In the genomic region with DNA sequence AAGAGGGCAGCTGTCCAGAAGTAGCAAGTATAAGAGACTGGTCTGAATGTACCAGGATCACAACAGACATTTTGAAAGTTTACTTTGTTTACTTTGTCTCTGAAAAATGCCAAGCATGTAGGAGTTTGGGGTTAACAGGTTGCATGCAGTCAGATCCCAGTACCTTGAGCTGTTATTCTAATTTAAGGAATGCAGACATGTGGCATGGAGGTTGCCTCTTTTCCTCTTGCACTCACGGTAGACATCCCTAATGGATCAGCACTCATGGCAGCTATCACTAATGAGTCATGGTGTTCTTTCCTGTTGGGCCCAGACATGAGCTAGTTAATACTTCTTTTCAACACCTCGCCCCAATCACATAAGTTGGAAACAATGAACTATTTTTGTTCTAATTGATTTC, we compare ENCODE assay signal across 19 cellular contexts.
A peak's percentile ranks its signal among the peaks of the same experiment; 100 is the strongest.
DNase-seq lines count a peak whose midpoint lies in the region; ATAC-seq, FAIRE-seq and TF ChIP-seq lines count a peak whose summit lies in the region.
"Had no signal": no experiment of that assay in that cellular context is flagged by ENCODE, and none has a peak within 500 bp of the region (broad histone marks: within the 10 kb centered on the region; RNA-seq: fewer than 3 reads in every experiment).

No MANE protein-coding gene starts in this region.

- no peak overlapping the region for H2BK5ac ChIP-seq in mesenchymal stem cell (ENCODE audit: low read depth, low read length, poor library complexity, severe bottlenecking)

- FAIRE-seq in kidney (lab: Jason Lieb, UNC) (no peak), H54 (lab: Jason Lieb, UNC) (no peak)

- no peak overlapping the region for H3K4ac ChIP-seq in mesenchymal stem cell (ENCODE audit: low read depth in 1 of 2, low read length in 2 of 2)

- no TSS peak for BruUV-seq in OCI-LY7 (replicated peaks; lab: Mats Ljungman, UMichigan)

- TF ChIP-seq CTCF in OCI-LY7 (conservative IDR thresholded peaks at IDR 0.05; ENCODE audit: low read length), result no peak
- TF ChIP-seq CTCF in choroid plexus epithelial cell (conservative IDR thresholded peaks at IDR 0.05; ENCODE audit: low read depth, low read length), result no peak
- no peak for TF ChIP-seq CTCF in kidney (IDR thresholded peaks at IDR 0.05; ENCODE audit: borderline replicate concordance, extremely low read depth, insufficient read depth)

- H2AFZ ChIP-seq in ACC112 (ENCODE audit: low read length, unreplicated experiment), result no peak overlapping the region
- H2AFZ ChIP-seq in OCI-LY7 (ENCODE audit: low read length), result 0 out of 2 replicates have a peak overlapping the region, but pooled peaks have one; percentile 18
- no peak overlapping the region for H2AFZ ChIP-seq in mesenchymal stem cell (ENCODE audit: low read depth, low read length)

- no peak overlapping the region for H3K4me3 ChIP-seq in ACC112 (ENCODE audit: low read depth, low read length)
- H3K4me3 ChIP-seq in OCI-LY7 (ENCODE audit: low read depth, low read length, poor library complexity, severe bottlenecking), result no peak overlapping the region
- H3K4me3 ChIP-seq in choroid plexus epithelial cell (ENCODE audit: low read depth, low read length), result no peak overlapping the region
- no peak overlapping the region for H3K4me3 ChIP-seq in mesenchymal stem cell (ENCODE audit: insufficient read depth in 1 of 2, low read depth in 1 of 2, low read length in 2 of 2)
- no peak overlapping the region for H3K4me3 ChIP-seq in kidney (ENCODE audit: low read length in 2 of 2)
- H3K4me3 ChIP-seq: lower lobe of right lung, right atrium auricular region, upper lobe of left lung had no signal

- H4K8ac ChIP-seq in mesenchymal stem cell (ENCODE audit: low read length), result no peak overlapping the region

- H3K79me2 ChIP-seq in ACC112 (ENCODE audit: control insufficient read depth, insufficient read depth, low read length, unreplicated experiment) (peaks cover 72% of the 10 kb centered on the region), OCI-LY7 (ENCODE audit: insufficient read depth, low read depth, low read length) (no peaks in the 10 kb centered on the region)

- H3K9ac ChIP-seq in mesenchymal stem cell (ENCODE audit: low read length) (no peak overlapping the region), kidney (ENCODE audit: low read length in 2 of 2) (no peak overlapping the region)

- no peaks in the 10 kb centered on the region for H3K27me3 ChIP-seq in ACC112 (ENCODE audit: insufficient read depth, low read length)
- H3K27me3 ChIP-seq in mesenchymal stem cell (ENCODE audit: control insufficient read depth in 1 of 2, insufficient read depth in 1 of 2, low read length in 2 of 2), result no peaks in the 10 kb centered on the region
- H3K27me3 ChIP-seq: right atrium auricular region, upper lobe of left lung had no signal

- H3K36me3 ChIP-seq in ACC112 (ENCODE audit: insufficient read depth, low read length), result peaks cover 13% of the 10 kb centered on the region; the same call in 1 of the 2 replicates
- H3K36me3 ChIP-seq in OCI-LY7 (ENCODE audit: insufficient read depth, low read length), result no peaks in the 10 kb centered on the region
- peaks cover 7 to 18% of the 10 kb centered on the region in 2 experiments for H3K36me3 ChIP-seq in mesenchymal stem cell (ENCODE audit: control insufficient read depth in 1 of 2, insufficient read depth in 2 of 2, low read depth in 1 of 2, low read length in 2 of 2)
- H3K36me3 ChIP-seq in kidney (ENCODE audit: control insufficient read depth in 1 of 2, insufficient read depth in 2 of 2, low read length in 2 of 2), result no peaks in the 10 kb centered on the region
- H3K36me3 ChIP-seq: lower lobe of right lung, right atrium auricular region, upper lobe of left lung had no signal

- no peak overlapping the region for H4K91ac ChIP-seq in mesenchymal stem cell (ENCODE audit: low read length)

- H3K14ac ChIP-seq in mesenchymal stem cell (ENCODE audit: low read length in 2 of 2), result no peak overlapping the region

- intact Hi-C loops in OCI-LY7 (cut with micrococcal nuclease; ENCODE audit: unreplicated experiment), result no loop called here
- intact Hi-C loops in kidney (cut with DNase I), result loop anchor here (10.0 kb wide), 2 partner anchors 68 to 218 kb away; a partner anchor contains a TSS

- no peak for ATAC-seq in GM21529 (IDR thresholded peaks at IDR 0.05; ENCODE audit: unreplicated experiment)
- ATAC-seq: esophagus mucosa, lower lobe of right lung, T-helper 17 cell had no signal

- H3K27ac ChIP-seq in ACC112 (ENCODE audit: low read depth, low read length) (peak overlapping the region; percentile 97), OCI-LY7 (ENCODE audit: low read depth, low read length, poor library complexity, severe bottlenecking) (no peak overlapping the region), mesenchymal stem cell (ENCODE audit: low read length, poor library complexity, severe bottlenecking) (peak overlapping the region; percentile 31), kidney (ENCODE audit: low read depth in 2 of 2, low read length in 2 of 2) (no peak overlapping the region)
- H3K27ac ChIP-seq: lower lobe of right lung, right atrium auricular region, upper lobe of left lung had no signal

- H3K9me3 ChIP-seq in OCI-LY7 (ENCODE audit: low read length) (no peaks in the 10 kb centered on the region), mesenchymal stem cell (ENCODE audit: control insufficient read depth, low read length) (no peaks in the 10 kb centered on the region), kidney (ENCODE audit: control insufficient read depth in 1 of 2, low read length in 2 of 2) (no peaks in the 10 kb centered on the region)
- H3K9me3 ChIP-seq: lower lobe of right lung, right atrium auricular region, upper lobe of left lung had no signal

- H2BK15ac ChIP-seq in mesenchymal stem cell (ENCODE audit: low read depth, poor library complexity, severe bottlenecking), result no peak overlapping the region

- 0% methylated on average over 1 of the region's 2 CpGs for WGBS in mesenchymal stem cell

- DNase-seq in OCI-LY7 (ENCODE audit: low spot score), result no peak
- DNase-seq in choroid plexus epithelial cell (ENCODE audit: low read depth), result peak; percentile 48
- no peak for DNase-seq in mesenchymal stem cell
- no peak for DNase-seq in kidney
- no peak for DNase-seq in H54 (ENCODE audit: insufficient read length, low spot score)
- no peak for DNase-seq in DMS53 treated with DMSO at 0.1 percent for 48 hours (lab: John Stamatoyannopoulos, UW; ENCODE audit: unreplicated experiment)
- DNase-seq: cerebellar nuclear complex; hypothalamus; Karpas-422; lower lobe of right lung; NCI-H748 treated with DMSO at 0.1 percent for 48 hours; RPMI8226; stimulated activated CD4-positive, alpha-beta T cell treated with anti-CD3 and anti-CD28 coated beads, Interleukin-2, amount 100 ng/mL, for 48 hours; T-helper 17 cell; upper lobe of left lung had no signal

- H3K18ac ChIP-seq in mesenchymal stem cell (ENCODE audit: low read depth in 1 of 2, low read length in 2 of 2), result no peak overlapping the region

- no peak overlapping the region for H2AK5ac ChIP-seq in mesenchymal stem cell (ENCODE audit: low read length, severe bottlenecking)

- H4K20me1 ChIP-seq in OCI-LY7 (ENCODE audit: insufficient read depth, low read length), result no peaks in the 10 kb centered on the region

- H2BK12ac ChIP-seq in mesenchymal stem cell (ENCODE audit: low read length in 2 of 2), result no peak overlapping the region

- TF ChIP-seq POLR2A in H54 (IDR thresholded peaks at IDR 0.05; ENCODE audit: low read depth, low read length), result no peak

- peaks cover 29% of the 10 kb centered on the region for H3K79me1 ChIP-seq in mesenchymal stem cell (replicated peaks; ENCODE audit: low read length, poor library complexity, severe bottlenecking)

- H3K23ac ChIP-seq in mesenchymal stem cell (ENCODE audit: low read length in 2 of 2), result no peak overlapping the region

- CTCF ChIA-PET in OCI-LY7 (lab: Charles Lee; ENCODE audit: unreplicated experiment), result no interaction called here

- POLR2A ChIA-PET in OCI-LY7 (lab: Charles Lee), result interaction anchor here (0.7 to 6.2 kb wide), 7 partner anchors 10 to 728 kb away, joined by 3 to 40 read pairs (median 5); a partner anchor contains a TSS

- H3K9me2 ChIP-seq in OCI-LY7 (ENCODE audit: insufficient read depth, low read length), result no peaks in the 10 kb centered on the region

- H3K4me1 ChIP-seq in ACC112 (ENCODE audit: control insufficient read depth, insufficient read depth, low read length, unreplicated experiment) (peaks cover 72% of the 10 kb centered on the region), OCI-LY7 (ENCODE audit: insufficient read depth, low read length, poor library complexity, severe bottlenecking) (peaks cover 58% of the 10 kb centered on the region), mesenchymal stem cell (ENCODE audit: control insufficient read depth, insufficient read depth, low read depth, low read length) (peaks cover 18% of the 10 kb centered on the region), kidney (ENCODE audit: control insufficient read depth in 1 of 2, insufficient read depth in 1 of 2, low read depth in 1 of 2, low read length in 2 of 2) (peaks cover 35 to 41% of the 10 kb centered on the region in 2 donors)

- H3K4me2 ChIP-seq in OCI-LY7 (ENCODE audit: low read length) (no peak overlapping the region), mesenchymal stem cell (ENCODE audit: low read length, poor library complexity, severe bottlenecking) (no peak overlapping the region)

- no peak overlapping the region for H2BK120ac ChIP-seq in mesenchymal stem cell (ENCODE audit: low read depth, low read length)

Comparison
In these comparisons a context has a peak if more than half of its experiments do, and no peak if none do; other contexts are left out.
1. H3K27ac ChIP-seq: peak in ACC112 (single experiment) and mesenchymal stem cell (single experiment); none in OCI-LY7 (single experiment) and kidney (0 of 2).